12 cellular contexts compared by ENCODE assay signal in the genomic region with DNA sequence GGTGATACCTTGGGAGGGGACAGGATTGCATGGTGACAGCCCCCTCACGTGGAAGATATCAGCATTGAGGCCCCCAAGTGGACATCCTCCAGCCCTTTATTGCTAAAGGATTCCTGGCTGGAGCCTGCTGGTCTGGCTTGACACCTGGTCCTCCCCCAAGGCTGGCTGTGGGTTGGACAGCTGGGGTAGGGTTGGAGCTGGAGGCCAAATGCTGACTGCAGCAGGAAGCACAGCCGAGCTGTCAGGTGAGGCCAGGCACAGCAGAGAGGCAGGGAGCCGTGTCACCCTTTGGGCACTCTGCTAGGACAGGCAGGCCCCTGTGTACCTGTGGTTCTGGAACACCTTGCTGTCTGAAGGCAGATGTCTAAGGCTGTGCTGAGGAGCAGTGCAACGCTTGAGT. TPM values are rescaled to one million over a fixed set of nuclear protein-coding genes. Genes with fewer than 3 reads are reported as not detected.
A peak's percentile ranks its signal among the peaks of the same experiment; 100 is the strongest.
DNase-seq lines count a peak whose midpoint lies in the region; ATAC-seq and TF ChIP-seq lines count a peak whose summit lies in the region.
"Had no signal": no experiment of that assay in that cellular context is flagged by ENCODE, and none has a peak within 500 bp of the region (broad histone marks: within the 10 kb centered on the region; RNA-seq: fewer than 3 reads in every experiment).

No MANE protein-coding gene starts in this region.

- no peak overlapping the region for H3K27ac ChIP-seq in CD4-positive, CD25-positive, alpha-beta regulatory T cell (ENCODE audit: insufficient read depth, low read length, poor library complexity, severe bottlenecking)
- H3K27ac ChIP-seq: HL-60 had no signal

- H3K27me3 Mint-ChIP-seq in CD4-positive, CD25-positive, alpha-beta regulatory T cell, result peaks cover 5% of the 10 kb centered on the region
- peaks cover 5% of the 10 kb centered on the region; the same call in 1 of the 2 replicates for H3K27me3 Mint-ChIP-seq in HFFc6 (ENCODE audit: insufficient read depth)
- peaks cover 0 to 7% (median 2%) of the 10 kb centered on the region in 3 donors for H3K27me3 Mint-ChIP-seq in immature natural killer cell (ENCODE audit: low read depth in 3 of 3)

- no peaks in the 10 kb centered on the region for H3K27me3 ChIP-seq in CD4-positive, CD25-positive, alpha-beta regulatory T cell (ENCODE audit: control insufficient read depth, insufficient read depth, low read length)

- H3K9me3 Mint-ChIP-seq in CD4-positive, CD25-positive, alpha-beta regulatory T cell, result no peaks in the 10 kb centered on the region
- H3K9me3 Mint-ChIP-seq in HFFc6 (no peaks in the 10 kb centered on the region), immature natural killer cell (no peaks in the 10 kb centered on the region)

- H3K36me3 Mint-ChIP-seq in CD4-positive, CD25-positive, alpha-beta regulatory T cell, result no peaks in the 10 kb centered on the region
- H3K36me3 Mint-ChIP-seq in HFFc6 (ENCODE audit: low read depth) (no peaks in the 10 kb centered on the region), immature natural killer cell (no peaks in the 10 kb centered on the region)

- H3K36me3 ChIP-seq in CD4-positive, CD25-positive, alpha-beta regulatory T cell (ENCODE audit: control insufficient read depth, insufficient read depth, low read length), result no peaks in the 10 kb centered on the region

- no peaks in the 10 kb centered on the region for H3K9me3 ChIP-seq in CD4-positive, CD25-positive, alpha-beta regulatory T cell (ENCODE audit: control insufficient read depth in 2 of 2, low read length in 2 of 2)

- peaks cover 0 to 21% (median 4%) of the 10 kb centered on the region in 4 donors for H3K4me1 Mint-ChIP-seq in CD4-positive, CD25-positive, alpha-beta regulatory T cell
- H3K4me1 Mint-ChIP-seq in HFFc6 (ENCODE audit: low read depth) (no peaks in the 10 kb centered on the region), immature natural killer cell (peaks cover 9 to 12% of the 10 kb centered on the region in 2 donors)

- peak; percentile 29; the same call in 1 of the 2 replicates for TF ChIP-seq CTCF in HFFc6 (IDR thresholded peaks at IDR 0.05)

- DNase-seq in CD4-positive, CD25-positive, alpha-beta regulatory T cell, result no peak
- DNase-seq in HFFc6 (no peak), cerebellar cortex (ENCODE audit: low spot score) (peak; percentile 71), myocyte (ENCODE audit: low read depth) (peak; percentile 72), immature natural killer cell (no peak), D341Med (ENCODE audit: low spot score) (no peak), amygdala (lab: John Stamatoyannopoulos, UW) (no peak)
- DNase-seq: amniotic stem cell, GOT3, NCI-H1092 treated with DMSO at 0.1 percent for 48 hours had no signal

- H3K4me1 ChIP-seq in CD4-positive, CD25-positive, alpha-beta regulatory T cell (ENCODE audit: control insufficient read depth, insufficient read depth, low read length, poor library complexity, severe bottlenecking), result peaks cover 16% of the 10 kb centered on the region

- no peak overlapping the region for H3K4me3 ChIP-seq in CD4-positive, CD25-positive, alpha-beta regulatory T cell (ENCODE audit: low read depth, low read length)

- peak overlapping the region in 3 of 4 donors; percentile 32 to 94 (median 81) for H3K4me3 Mint-ChIP-seq in CD4-positive, CD25-positive, alpha-beta regulatory T cell
- no peak overlapping the region for H3K4me3 Mint-ChIP-seq in HFFc6
- peak overlapping the region in 1 of 5 donors; percentile 65 for H3K4me3 Mint-ChIP-seq in immature natural killer cell

- peak overlapping the region in 1 of 3 donors; percentile 31 for H3K27ac Mint-ChIP-seq in CD4-positive, CD25-positive, alpha-beta regulatory T cell
- H3K27ac Mint-ChIP-seq in HFFc6 (no peak overlapping the region), immature natural killer cell (peak overlapping the region in 1 of 6 donors; percentile 56)

- ATAC-seq in CD4-positive, CD25-positive, alpha-beta regulatory T cell (ENCODE audit: low read depth in 2 of 2), result no peak
- no peak for ATAC-seq in HG02571 (IDR thresholded peaks at IDR 0.05; ENCODE audit: unreplicated experiment)

RNA-seq across cellular contexts. Expression of a gene that starts 2.2 kb away (rescaled TPM):
- total RNA-seq in CD4-positive, CD25-positive, alpha-beta regulatory T cell, result 1.8 TPM
- polyA plus RNA-seq in CD4-positive, CD25-positive, alpha-beta regulatory T cell, result 1 to 10 TPM; 1.2 to 3.0 (median 1.7) TPM
- 1 to 10 TPM; 5.0 to 9.1 (median 6.7) TPM for total RNA-seq in HFFc6 (2021; fragmentation: NEBNext Ultra II Directional; extraction: Animal tissue kit (Norgen Biotek cat#: 25700))
- total RNA-seq in myocyte, result 20.2 and 26.6 TPM in 2 replicates
- 18.3 TPM for polyA plus RNA-seq in myocyte (2012)
- polyA plus RNA-seq in immature natural killer cell, result 10 to 100 TPM in 1 of 3 donors, 1 to 10 TPM in 2; 5.3 to 11.3 (median 7.4) TPM

RNA-seq across cellular contexts. Expression of a gene that starts 16.9 kb away (rescaled TPM):
- total RNA-seq in CD4-positive, CD25-positive, alpha-beta regulatory T cell, result 1.8 TPM
- 1 to 10 TPM in 3 of 4 donors, under 1 TPM in 1; 0.63 to 2.2 (median 1.6) TPM for polyA plus RNA-seq in CD4-positive, CD25-positive, alpha-beta regulatory T cell
- total RNA-seq in HFFc6 (2021; fragmentation: NEBNext Ultra II Directional; extraction: Animal tissue kit (Norgen Biotek cat#: 25700)), result 10 to 100 TPM in 5 of 6 experiments, 1 to 10 TPM in 1; 9.4 to 12.6 (median 11.3) TPM
- 16.0 and 16.9 TPM in 2 replicates for total RNA-seq in myocyte
- 11.5 TPM for polyA plus RNA-seq in myocyte (2012)
- 1 to 10 TPM; 4.4 to 8.0 (median 4.6) TPM for polyA plus RNA-seq in immature natural killer cell

RNA-seq across cellular contexts. Expression of a gene that starts 39.8 kb away (rescaled TPM):
- 0.47 TPM for total RNA-seq in CD4-positive, CD25-positive, alpha-beta regulatory T cell
- under 1 TPM in 1 of 4 donors, not detected in 3; 0.10 TPM for polyA plus RNA-seq in CD4-positive, CD25-positive, alpha-beta regulatory T cell
- total RNA-seq in HFFc6 (2021; fragmentation: NEBNext Ultra II Directional; extraction: Animal tissue kit (Norgen Biotek cat#: 25700)), result 1 to 10 TPM in 1 of 6 experiments, under 1 TPM in 5; 0.41 to 1.2 (median 0.74) TPM
- 1.2 and 2.5 TPM in 2 replicates for total RNA-seq in myocyte
- 6.8 TPM for polyA plus RNA-seq in myocyte (2012)
- polyA plus RNA-seq in immature natural killer cell, result under 1 TPM in 2 of 3 donors, not detected in 1; 0.33 to 0.73 TPM

RNA-seq across cellular contexts. Expression of a gene that starts 44.2 kb away (rescaled TPM):
- total RNA-seq in CD4-positive, CD25-positive, alpha-beta regulatory T cell, result 19.4 TPM
- 10 to 100 TPM in 3 of 4 donors, 1 to 10 TPM in 1; 9.8 to 17.8 (median 14.7) TPM for polyA plus RNA-seq in CD4-positive, CD25-positive, alpha-beta regulatory T cell
- 10 to 100 TPM; 20.4 to 26.3 (median 23.5) TPM for total RNA-seq in HFFc6 (2021; fragmentation: NEBNext Ultra II Directional; extraction: Animal tissue kit (Norgen Biotek cat#: 25700))
- 28.5 and 32.7 TPM in 2 replicates for total RNA-seq in myocyte
- 29.1 TPM for polyA plus RNA-seq in myocyte (2012)
- 10 to 100 TPM in 2 of 3 donors, 1 to 10 TPM in 1; 6.9 to 27.4 (median 11.5) TPM for polyA plus RNA-seq in immature natural killer cell

Comparison
In these comparisons a context has a peak if more than half of its experiments do, and no peak if none do; other contexts are left out.
1. DNase-seq: peak in cerebellar cortex (single experiment) and myocyte (single experiment); none in CD4-positive, CD25-positive, alpha-beta regulatory T cell (0 of 3), HFFc6 (single experiment), immature natural killer cell (0 of 3), D341Med (single experiment) and amygdala (0 of 56).